In genomic region chr11:117874253-117874909, GRCh38 we compare ENCODE assay signal across 16 cellular contexts. TPM values are rescaled to one million over a fixed set of nuclear protein-coding genes. Genes with fewer than 3 reads are reported as not detected.
DNase-seq lines count a peak whose midpoint lies in the region; ATAC-seq and TF ChIP-seq lines count a peak whose summit lies in the region.
"Had no signal": no experiment of that assay in that cellular context is flagged by ENCODE, and none has a peak within 500 bp of the region (broad histone marks: within the 10 kb centered on the region; RNA-seq: fewer than 3 reads in every experiment).

No MANE protein-coding gene starts in this region.

- no peak for TF ChIP-seq CTCF in brain (conservative IDR thresholded peaks at IDR 0.05)
- no peak for TF ChIP-seq CTCF in testis (IDR thresholded peaks at IDR 0.05)

- H3K36me3 ChIP-seq in mesendoderm (ENCODE audit: control insufficient read depth, insufficient read depth, low read length), result no peaks in the 10 kb centered on the region
- H3K36me3 ChIP-seq in testis (ENCODE audit: low read depth, missing control alignments), result no peaks in the 10 kb centered on the region

- H2BK5ac ChIP-seq in mesendoderm (ENCODE audit: low read length), result no peak overlapping the region

- peaks cover 1% of the 10 kb centered on the region for H3K27me3 ChIP-seq in mesendoderm (ENCODE audit: insufficient read depth, low read length, poor library complexity)
- no peaks in the 10 kb centered on the region for H3K27me3 ChIP-seq in testis

- H3K27me3 Mint-ChIP-seq in activated naive CD8-positive, alpha-beta T cell, result peaks cover 32% of the 10 kb centered on the region
- peaks cover 54% of the 10 kb centered on the region for H3K27me3 Mint-ChIP-seq in activated naive CD8-positive, alpha-beta T cell treated with anti-CD3 and anti-CD28 coated beads, Interleukin-2, amount 50 U/mL, for 24 hours
- H3K27me3 Mint-ChIP-seq in brain, result peaks cover 7% of the 10 kb centered on the region

- H3K4me1 Mint-ChIP-seq in activated naive CD8-positive, alpha-beta T cell (ENCODE audit: low read depth), result peaks cover 29% of the 10 kb centered on the region
- peaks cover 26% of the 10 kb centered on the region for H3K4me1 Mint-ChIP-seq in activated naive CD8-positive, alpha-beta T cell treated with anti-CD3 and anti-CD28 coated beads, Interleukin-2, amount 50 U/mL, for 24 hours
- H3K4me1 Mint-ChIP-seq in brain, result peaks cover 75% of the 10 kb centered on the region

- no peak overlapping the region for H2AK5ac ChIP-seq in mesendoderm (ENCODE audit: low read length)

- H3K9me3 ChIP-seq in testis, result no peaks in the 10 kb centered on the region

- H4K5ac ChIP-seq in mesendoderm (ENCODE audit: low read length), result no peak overlapping the region

- DNase-seq in activated naive CD8-positive, alpha-beta T cell treated with anti-CD3 and anti-CD28 coated beads, Interleukin-2, amount 50 U/mL, for 24 hours, result no peak
- DNase-seq in mesendoderm (peak; percentile 68), testis (no peak), ACHN (no peak), AG08396 (ENCODE audit: low spot score) (no peak), NCI-H446 treated with DMSO at 0.1 percent for 48 hours (lab: John Stamatoyannopoulos, UW) (no peak)
- DNase-seq: activated T-cell treated with anti-CD3 and anti-CD28 coated beads, Interleukin-2, amount 50 U/mL, for 1 hour; GF-D8; NCI-H2171; stimulated activated CD4-positive, alpha-beta T cell treated with anti-CD3 and anti-CD28 coated beads, Interleukin-1b, Interleukin-23, amount 100 ng/mL, for 48 hours; stimulated activated naive CD8-positive, alpha-beta T cell treated with anti-CD3 and anti-CD28 coated beads, Interleukin-15, amount 100 ng/mL, for 72 hours had no signal

- H3K18ac ChIP-seq in mesendoderm (ENCODE audit: low read length), result no peak overlapping the region

- H3K79me2 ChIP-seq in mesendoderm (ENCODE audit: control insufficient read depth, insufficient read depth, low read length), result no peaks in the 10 kb centered on the region

- intact Hi-C loops in testis (cut with DNase I; ENCODE audit: low total_unique reads), result no loop called here

- H4K8ac ChIP-seq in mesendoderm (ENCODE audit: low read depth, low read length), result no peak overlapping the region

- H3K27ac Mint-ChIP-seq in activated naive CD8-positive, alpha-beta T cell, result no peak overlapping the region
- no peak overlapping the region for H3K27ac Mint-ChIP-seq in activated naive CD8-positive, alpha-beta T cell treated with anti-CD3 and anti-CD28 coated beads, Interleukin-2, amount 50 U/mL, for 24 hours
- peak overlapping the region; percentile 35 to 97 (median 95) for H3K27ac Mint-ChIP-seq in brain
- H3K27ac Mint-ChIP-seq: stimulated activated naive CD8-positive, alpha-beta T cell treated with anti-CD3 and anti-CD28 coated beads, Interleukin-15, amount 100 ng/mL, for 72 hours had no signal

- in situ Hi-C loops in ACHN (cut with HindIII; ENCODE audit: low pct_ligation_motif_present, low pct_unique_long_range_greater_than_20kb, low sequenced_read_pairs), result no loop called here

- H3K4ac ChIP-seq in mesendoderm (ENCODE audit: low read depth, low read length), result no peak overlapping the region

- no peaks in the 10 kb centered on the region for H3K9me3 Mint-ChIP-seq in activated naive CD8-positive, alpha-beta T cell (ENCODE audit: low read depth)
- H3K9me3 Mint-ChIP-seq in activated naive CD8-positive, alpha-beta T cell treated with anti-CD3 and anti-CD28 coated beads, Interleukin-2, amount 50 U/mL, for 24 hours, result no peaks in the 10 kb centered on the region
- peaks cover 0 to 6% (median 0%) of the 10 kb centered on the region in 5 experiments for H3K9me3 Mint-ChIP-seq in brain
- H3K9me3 Mint-ChIP-seq: stimulated activated naive CD8-positive, alpha-beta T cell treated with anti-CD3 and anti-CD28 coated beads, Interleukin-15, amount 100 ng/mL, for 72 hours had no signal

- H3K4me2 ChIP-seq in mesendoderm (ENCODE audit: low read length), result no peak overlapping the region

- no peaks in the 10 kb centered on the region for H3K36me3 Mint-ChIP-seq in activated naive CD8-positive, alpha-beta T cell
- no peaks in the 10 kb centered on the region for H3K36me3 Mint-ChIP-seq in activated naive CD8-positive, alpha-beta T cell treated with anti-CD3 and anti-CD28 coated beads, Interleukin-2, amount 50 U/mL, for 24 hours (ENCODE audit: low read depth)
- H3K36me3 Mint-ChIP-seq in brain, result peaks cover 3% of the 10 kb centered on the region

- H3K27ac ChIP-seq in mesendoderm (ENCODE audit: low read depth, low read length) (no peak overlapping the region), testis (peak overlapping the region; percentile 46 to 85)
- H3K27ac ChIP-seq: HL-60, VCaP had no signal

- H3K4me3 ChIP-seq in mesendoderm (ENCODE audit: low read length) (no peak overlapping the region), testis (peak overlapping the region in 1 of 2 donors; percentile 85)

- no peak for TF ChIP-seq POLR2A in testis (IDR thresholded peaks at IDR 0.05)

- no peak overlapping the region for H2BK15ac ChIP-seq in mesendoderm (replicated peaks; ENCODE audit: low read depth)

- no peaks in the 10 kb centered on the region for H3K79me1 ChIP-seq in mesendoderm (ENCODE audit: low read length)

- peak overlapping the region; percentile 48 for H3K9ac ChIP-seq in mesendoderm (ENCODE audit: low read length)

- no CpG with 5 or more reads among the region's 16 CpGs for WGBS in mesendoderm (ENCODE audit: extremely low coverage, insufficient coverage, low lambda C conversion rate)
- WGBS in testis, 2 donors, result 33 to 37% methylated on average over 12 to 16 of the region's 16 CpGs

- no peak for ATAC-seq in activated naive CD8-positive, alpha-beta T cell treated with anti-CD3 and anti-CD28 coated beads, Interleukin-2, amount 50 U/mL, for 24 hours

- no peak overlapping the region for H3K23ac ChIP-seq in mesendoderm (ENCODE audit: low read length)

- H3K4me1 ChIP-seq in mesendoderm (ENCODE audit: control insufficient read depth, low read depth, low read length) (peaks cover 9% of the 10 kb centered on the region), testis (peaks cover 64% of the 10 kb centered on the region)

- peak overlapping the region; percentile 14 for H3K4me3 Mint-ChIP-seq in activated naive CD8-positive, alpha-beta T cell
- H3K4me3 Mint-ChIP-seq in activated naive CD8-positive, alpha-beta T cell treated with anti-CD3 and anti-CD28 coated beads, Interleukin-2, amount 50 U/mL, for 24 hours, result no peak overlapping the region
- H3K4me3 Mint-ChIP-seq in brain, result peak overlapping the region; percentile 61 to 93 (median 87)

- peak overlapping the region; percentile 12 for H3K56ac ChIP-seq in mesendoderm (ENCODE audit: low read length)

- no peak overlapping the region for H2BK120ac ChIP-seq in mesendoderm (ENCODE audit: low read depth, low read length)

RNA-seq across cellular contexts. Expression of gene FXYD6, which starts 2.1 kb away (rescaled TPM):
- polyA plus RNA-seq in brain (ENCODE audit: insufficient read depth, low read depth, low replicate concordance), result 516 TPM
- 14.1 TPM for polyA plus RNA-seq in mesendoderm (2013, experiment 1 of 2)
- polyA plus RNA-seq in mesendoderm (2013, experiment 2 of 2), result 14.4 TPM
- 100 to 1,000 TPM; 191 to 439 TPM for total RNA-seq in testis
- 186 TPM for polyA plus RNA-seq in testis (ENCODE audit: insufficient read depth, low read depth, low replicate concordance)

RNA-seq across cellular contexts. Expression of gene FXYD2, which starts 49.8 kb away (rescaled TPM):
- polyA plus RNA-seq in brain (ENCODE audit: insufficient read depth, low read depth, low replicate concordance), result 0.63 TPM
- 0.95 TPM for polyA plus RNA-seq in mesendoderm (2013, experiment 1 of 2)
- polyA plus RNA-seq in mesendoderm (2013, experiment 2 of 2), result 1.1 TPM
- 1 to 10 TPM; 5.3 to 7.6 TPM for total RNA-seq in testis
- polyA plus RNA-seq in testis (ENCODE audit: insufficient read depth, low read depth, low replicate concordance), result 8.3 TPM
- total RNA-seq: RPMI7951 had no signal

RNA-seq across cellular contexts. Expression of gene TMPRSS13, which starts 54.8 kb away (rescaled TPM):
- polyA plus RNA-seq in brain (ENCODE audit: insufficient read depth, low read depth, low replicate concordance) (0.08 TPM), testis (ENCODE audit: insufficient read depth, low read depth, low replicate concordance) (0.91 TPM)
- 1.6 TPM for polyA plus RNA-seq in mesendoderm (2013, experiment 1 of 2)
- polyA plus RNA-seq in mesendoderm (2013, experiment 2 of 2), result 1.4 TPM
- total RNA-seq in testis, result under 1 TPM; 0.74 to 0.87 TPM
- total RNA-seq: RPMI7951 had no signal

Comparison
In these comparisons a context has a peak if more than half of its experiments do, and no peak if none do; other contexts are left out.
1. H3K27ac Mint-ChIP-seq: peak in brain (5 of 5); none in activated naive CD8-positive, alpha-beta T cell (single experiment) and activated naive CD8-positive, alpha-beta T cell treated with anti-CD3 and anti-CD28 coated beads, Interleukin-2, amount 50 U/mL, for 24 hours (single experiment).